Comparison of ENCODE assay signal across 27 cellular contexts in genomic region chr1:216766633-216767325, GRCh38. TPM values are rescaled to one million over a fixed set of nuclear protein-coding genes. Genes with fewer than 3 reads are reported as not detected.
A peak's percentile ranks its signal among the peaks of the same experiment; 100 is the strongest.
DNase-seq lines count a peak whose midpoint lies in the region; ATAC-seq, FAIRE-seq and TF ChIP-seq lines count a peak whose summit lies in the region.
"Had no signal": no experiment of that assay in that cellular context is flagged by ENCODE, and none has a peak within 500 bp of the region (broad histone marks: within the 10 kb centered on the region; RNA-seq: fewer than 3 reads in every experiment).

No MANE protein-coding gene starts in this region.

- no peak overlapping the region for H3K56ac ChIP-seq in IMR-90 (ENCODE audit: extremely low read depth, insufficient read depth, low read length)

- no peak overlapping the region for H2AK9ac ChIP-seq in IMR-90 (replicated peaks; ENCODE audit: low read depth, low read length, poor library complexity)

- in situ Hi-C loops in IMR-90 (cut with MboI; ENCODE audit: low sequenced_read_pairs) = loop anchor here (25.0 kb wide), 1 partner anchor 896 kb away; no protein-coding TSS in a partner anchor

- ATAC-seq in IMR-90 (ENCODE audit: low read depth) (no peak), HG02610 (IDR thresholded peaks at IDR 0.05; ENCODE audit: unreplicated experiment) (no peak), GM19455 (IDR thresholded peaks at IDR 0.05; ENCODE audit: unreplicated experiment) (no peak)
- ATAC-seq: activated CD8-positive, alpha-beta T cell treated with anti-CD3 and anti-CD28 coated beads, Interleukin-2, amount 10 ng/mL, durations not matched to agents 7 days and 5 days had no signal

- no CpG with 5 or more reads among the region's 3 CpGs for whole genome bisulfite sequencing in IMR-90 (ENCODE audit: extremely low coverage in 2 of 2, insufficient read length in 1 of 2), 2 experiments
- 60% methylated on average over 3 of the region's 3 CpGs for WGBS in hepatocyte (ENCODE audit: low lambda C conversion rate, missing lambda C conversion rate)

- no peaks in the 10 kb centered on the region for H3K9me3 Mint-ChIP-seq in astrocyte (ENCODE audit: unreplicated experiment)
- H3K9me3 Mint-ChIP-seq: type B pancreatic cell had no signal

- H3K9me1 ChIP-seq in IMR-90 (ENCODE audit: insufficient read depth, low read length) = no peaks in the 10 kb centered on the region

- TF ChIP-seq RAD21 in IMR-90 (IDR thresholded peaks at IDR 0.05; ENCODE audit: low read length) = no peak

- FAIRE-seq in astrocyte (lab: Jason Lieb, UNC) = no peak
- FAIRE-seq: A204.1, endothelial cell of umbilical vein, frontal cortex had no signal

- H4K91ac ChIP-seq in IMR-90 (ENCODE audit: insufficient read depth, low read depth, low read length) = no peak overlapping the region

- TF ChIP-seq CTCF in IMR-90 (conservative IDR thresholded peaks at IDR 0.05; ENCODE audit: low read depth, low read length) (no peak), astrocyte (IDR thresholded peaks at IDR 0.05; ENCODE audit: insufficient read depth, low read depth, low read length) (no peak), hepatocyte (IDR thresholded peaks at IDR 0.05; ENCODE audit: poor library complexity) (no peak)

- no peak overlapping the region for H3K4me3 ChIP-seq in IMR-90 (ENCODE audit: insufficient read depth, low read depth, low read length)
- no peak overlapping the region for H3K4me3 ChIP-seq in astrocyte (ENCODE audit: insufficient read depth, low read depth, low read length)
- H3K4me3 ChIP-seq in hepatocyte = no peak overlapping the region
- H3K4me3 ChIP-seq: lung, right atrium auricular region had no signal

- TF ChIP-seq POLR2A in IMR-90 (IDR thresholded peaks at IDR 0.05; ENCODE audit: low read depth, low read length) = no peak

- H3K4ac ChIP-seq in IMR-90 (ENCODE audit: low read depth, low read length) = no peak overlapping the region

- POLR2A ChIA-PET in IMR-90 (lab: Charles Lee; ENCODE audit: unreplicated experiment) = no interaction called here

- BruUV-seq in IMR-90 (replicated peaks; lab: Mats Ljungman, UMichigan) = no TSS peak

- H2BK15ac ChIP-seq in IMR-90 (ENCODE audit: low read depth, low read length) = no peak overlapping the region

- H4K8ac ChIP-seq in IMR-90 (ENCODE audit: low read depth in 2 of 2, low read length in 2 of 2) = no peak overlapping the region

- H3K27ac Mint-ChIP-seq in astrocyte (ENCODE audit: unreplicated experiment) = no peak overlapping the region
- H3K27ac Mint-ChIP-seq: activated CD8-positive, alpha-beta T cell treated with anti-CD3 and anti-CD28 coated beads, Interleukin-2, amount 10 ng/mL, durations not matched to agents 7 days and 5 days; type B pancreatic cell had no signal

- no peaks in the 10 kb centered on the region for H4K20me1 ChIP-seq in IMR-90 (ENCODE audit: insufficient read depth, low read length)
- no peaks in the 10 kb centered on the region for H4K20me1 ChIP-seq in astrocyte (ENCODE audit: insufficient read depth, low read length)
- no peaks in the 10 kb centered on the region for H4K20me1 ChIP-seq in hepatocyte (ENCODE audit: insufficient read depth, poor library complexity, severe bottlenecking)

- no peak overlapping the region for H2BK5ac ChIP-seq in IMR-90 (ENCODE audit: low read depth, low read length, poor library complexity, severe bottlenecking)

- H4K5ac ChIP-seq in IMR-90 (ENCODE audit: low read depth, low read length) = no peak overlapping the region

- H3K9me3 ChIP-seq in IMR-90 (ENCODE audit: control insufficient read depth, insufficient read depth, low read length) (no peaks in the 10 kb centered on the region), astrocyte (ENCODE audit: insufficient read depth, low read depth, low read length) (no peaks in the 10 kb centered on the region), hepatocyte (ENCODE audit: low read depth) (no peaks in the 10 kb centered on the region)
- H3K9me3 ChIP-seq: BE2C, right atrium auricular region had no signal

- dilution Hi-C loops in IMR-90 (cut with HindIII; ENCODE audit: low sequenced_read_pairs, unreplicated experiment) = no loop called here

- H3K27ac ChIP-seq in IMR-90 (ENCODE audit: insufficient read depth, low read length) (no peak overlapping the region), astrocyte (ENCODE audit: low read depth, low read length) (no peak overlapping the region), hepatocyte (peak overlapping the region; percentile 60), caudate nucleus (ENCODE audit: low read depth, low read length) (no peak overlapping the region)
- H3K27ac ChIP-seq: dorsolateral prefrontal cortex had no signal

- H3K4me3 Mint-ChIP-seq in astrocyte (ENCODE audit: unreplicated experiment) = no peak overlapping the region
- H3K4me3 Mint-ChIP-seq: activated CD8-positive, alpha-beta T cell treated with anti-CD3 and anti-CD28 coated beads, Interleukin-2, amount 10 ng/mL, durations not matched to agents 7 days and 5 days; type B pancreatic cell had no signal

- H3K23ac ChIP-seq in IMR-90 (ENCODE audit: low read depth, low read length) = no peak overlapping the region

- H3K4me2 ChIP-seq in IMR-90 (ENCODE audit: low read depth, low read length) (no peak overlapping the region), astrocyte (ENCODE audit: low read length) (no peak overlapping the region), hepatocyte (peak overlapping the region; percentile 53)

- H3K36me3 Mint-ChIP-seq in astrocyte (ENCODE audit: low read depth, unreplicated experiment) = no peaks in the 10 kb centered on the region
- H3K36me3 Mint-ChIP-seq: type B pancreatic cell had no signal

- no peak overlapping the region for H3K18ac ChIP-seq in IMR-90 (ENCODE audit: low read depth, low read length)

- CTCF ChIA-PET in IMR-90 (lab: Yijun Ruan, JAX) = no interaction called here

- H3K4me1 ChIP-seq in IMR-90 (ENCODE audit: control insufficient read depth, insufficient read depth, low read length) (no peaks in the 10 kb centered on the region), astrocyte (ENCODE audit: insufficient read depth, low read length) (no peaks in the 10 kb centered on the region), hepatocyte (ENCODE audit: insufficient read depth) (peaks cover 6% of the 10 kb centered on the region)
- H3K4me1 ChIP-seq: BE2C, right atrium auricular region had no signal

- no peak overlapping the region for H2AK5ac ChIP-seq in IMR-90 (ENCODE audit: low read depth, low read length)

- H3K36me3 ChIP-seq in IMR-90 (ENCODE audit: control insufficient read depth, insufficient read depth, low read length) (no peaks in the 10 kb centered on the region), astrocyte (ENCODE audit: insufficient read depth, low read length) (no peaks in the 10 kb centered on the region), hepatocyte (replicated peaks; ENCODE audit: insufficient read depth, low read depth) (no peaks in the 10 kb centered on the region)
- H3K36me3 ChIP-seq: BE2C, right atrium auricular region had no signal

- H3K4me1 Mint-ChIP-seq in astrocyte (ENCODE audit: low read depth, unreplicated experiment) = peaks cover 6% of the 10 kb centered on the region

- peak; percentile 46 for DNase-seq in A172 (ENCODE audit: low spot score)
- DNase-seq in IMR-90 = no peak
- peak; percentile 28 for DNase-seq in astrocyte (ENCODE audit: low read depth)
- DNase-seq in hepatocyte (ENCODE audit: low spot score) = no peak
- no peak for DNase-seq in caudate nucleus (lab: John Stamatoyannopoulos, UW)
- no peak for DNase-seq in NK-92 treated with Interleukin-12 subunit alpha and Interleukin-12 subunit beta, amount 100 ng/mL, for 24 hours (lab: John Stamatoyannopoulos, UW)
- DNase-seq: activated CD4-positive, CD25-positive, alpha-beta regulatory T cell treated with anti-CD3 and anti-CD28 coated beads, Interleukin-2, amount 50 U/mL, for 72 hours; activated CD8-positive, alpha-beta T cell treated with anti-CD3 and anti-CD28 coated beads, Interleukin-2, amount 10 ng/mL, durations not matched to agents 7 days and 5 days; activated gamma-delta T cell treated with Interleukin-2 at 50 U/mL for 16 hours; activated T-cell treated with anti-CD3 and anti-CD28 coated beads, Interleukin-2, amount 50 U/mL, for 1 hour; amniotic stem cell; BE2C; COR-L47; dorsolateral prefrontal cortex; H7; KG1; NCI-H187; NCI-H69; stimulated activated CD8-positive, alpha-beta memory T cell treated with anti-CD3 and anti-CD28 coated beads, Interleukin-4, amount 100 ng/mL, for 48 hours had no signal

- no peak overlapping the region for H2BK120ac ChIP-seq in IMR-90 (ENCODE audit: low read depth, low read length)

- no peak overlapping the region for H3K9ac ChIP-seq in IMR-90 (ENCODE audit: low read depth, low read length)
- no peak overlapping the region for H3K9ac ChIP-seq in astrocyte (ENCODE audit: low read length)

- no peak overlapping the region for H3K14ac ChIP-seq in IMR-90 (replicated peaks; ENCODE audit: low read depth, low read length)

- H2AFZ ChIP-seq in IMR-90 (replicated peaks; ENCODE audit: low read length, poor library complexity) (no peak overlapping the region), astrocyte (ENCODE audit: low read depth, low read length) (no peak overlapping the region), hepatocyte (no peak overlapping the region)

- no peaks in the 10 kb centered on the region for H3K27me3 ChIP-seq in IMR-90 (ENCODE audit: control insufficient read depth, insufficient read depth, low read length)
- no peaks in the 10 kb centered on the region for H3K27me3 ChIP-seq in astrocyte (ENCODE audit: insufficient read depth, low read length)
- H3K27me3 ChIP-seq in hepatocyte = no peaks in the 10 kb centered on the region
- H3K27me3 ChIP-seq: BE2C, dorsolateral prefrontal cortex, right atrium auricular region had no signal

- no peaks in the 10 kb centered on the region for H3K27me3 Mint-ChIP-seq in astrocyte (ENCODE audit: low read depth, unreplicated experiment)
- H3K27me3 Mint-ChIP-seq: type B pancreatic cell had no signal

- no peaks in the 10 kb centered on the region for H3K79me1 ChIP-seq in IMR-90 (ENCODE audit: low read depth in 1 of 2, low read length in 2 of 2)

- H3K9me2 ChIP-seq in hepatocyte (replicated peaks; ENCODE audit: insufficient read depth) = no peaks in the 10 kb centered on the region

- H3K79me2 ChIP-seq in astrocyte (ENCODE audit: insufficient read depth, low read length) (no peaks in the 10 kb centered on the region), hepatocyte (no peaks in the 10 kb centered on the region)

- no peak overlapping the region for H2BK20ac ChIP-seq in IMR-90 (ENCODE audit: low read depth, low read length)

- intact Hi-C loops in IMR-90 (cut with micrococcal nuclease) = no loop called here

TF ChIP-seq in IMR-90, 13 proteins besides CTCF, POLR2A, EP300 and RAD21 (continues in another document):
- TF ChIP-seq FOS (IDR thresholded peaks at IDR 0.05; ENCODE audit: low read depth, low read length) = no peak

RNA-seq across cellular contexts. Expression of gene ESRRG, which starts 43.5 kb away (rescaled TPM):
- total RNA-seq in A172 (2014; rRNA removed; shearing (Covaris generic)) = 0.02 and 0.05 TPM in 2 replicates
- total RNA-seq in IMR-90 (2012; rRNA removed) (0.54 and 0.56 TPM in 2 replicates), astrocyte (0.41 and 0.79 TPM in 2 replicates), hepatocyte (10.3 and 15.8 TPM in 2 replicates)
- polyA plus RNA-seq in IMR-90 (2012; rRNA removed) (0.16 and 0.17 TPM in 2 replicates), hepatocyte (2.8 and 7.1 TPM in 2 replicates)
- 0.07 and 0.23 TPM in 2 replicates for polyA plus RNA-seq in IMR-90 (2012; cell fraction: cytosol; rRNA removed)
- polyA plus RNA-seq in IMR-90 (2012; cell fraction: nucleus; rRNA removed; ENCODE audit: low replicate concordance) = 0.05 and 0.49 TPM in 2 replicates
- total RNA-seq: activated CD8-positive, alpha-beta T cell treated with anti-CD3 and anti-CD28 coated beads, Interleukin-2, amount 10 ng/mL, durations not matched to agents 7 days and 5 days; endothelial cell of umbilical vein had no signal
- polyA plus RNA-seq: endothelial cell of umbilical vein had no signal

Comparison
In these comparisons a context has a peak if more than half of its experiments do, and no peak if none do; other contexts are left out.
1. DNase-seq: peak in A172 (single experiment) and astrocyte (single experiment); none in IMR-90 (single experiment), hepatocyte (single experiment), caudate nucleus (0 of 61) and NK-92 treated with Interleukin-12 subunit alpha and Interleukin-12 subunit beta, amount 100 ng/mL, for 24 hours (single experiment).